ENCODE assay signal across 9 cellular contexts in the genomic region with DNA sequence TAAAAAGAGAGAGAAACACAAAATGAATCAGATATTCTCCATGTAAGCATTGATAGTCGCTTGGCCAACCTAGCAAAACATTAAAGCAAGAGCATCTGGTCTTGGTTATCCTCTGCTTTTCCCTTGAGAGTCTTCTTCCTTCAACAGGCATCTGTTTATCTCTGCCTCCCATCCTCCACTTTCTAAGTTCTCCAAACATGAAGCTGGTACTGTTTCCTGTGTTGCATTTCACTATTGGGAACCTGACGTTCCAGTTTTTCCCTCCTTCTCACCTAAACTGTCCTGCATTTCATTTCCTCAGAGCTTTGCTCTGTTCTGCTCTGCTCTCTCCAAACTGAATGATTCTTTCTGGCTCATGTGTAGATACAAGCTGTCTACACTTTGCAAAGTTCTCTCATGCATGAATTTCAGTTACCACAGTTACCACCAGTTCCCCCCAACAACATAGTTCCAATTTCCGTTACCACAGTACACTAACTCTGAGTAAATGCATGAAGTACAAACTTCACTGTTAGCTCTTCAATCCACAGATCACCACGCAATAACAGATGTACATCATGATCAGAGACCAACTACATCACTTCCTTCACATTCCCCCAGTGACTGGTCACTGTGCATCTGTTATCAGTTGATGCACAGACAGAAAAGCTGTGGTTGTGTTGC.
DNase-seq lines count a peak whose midpoint lies in the region; ATAC-seq and TF ChIP-seq lines count a peak whose summit lies in the region.
"Had no signal": no experiment of that assay in that cellular context is flagged by ENCODE, and none has a peak within 500 bp of the region (broad histone marks: within the 10 kb centered on the region; RNA-seq: fewer than 3 reads in every experiment).

No MANE protein-coding gene starts in this region.

- H3K79me2 ChIP-seq in OCI-LY1 (ENCODE audit: insufficient read depth, low read length) = no peaks in the 10 kb centered on the region

- H3K9ac ChIP-seq in OCI-LY1 (ENCODE audit: low read length) = peak overlapping the region; percentile 61
- H3K9ac ChIP-seq in endodermal cell (ENCODE audit: extremely low read depth, low read length, poor library complexity, severe bottlenecking) = no peak overlapping the region

- WGBS in aorta, 2 donors = 81 to 85% methylated on average over 4 of the region's 4 CpGs
- WGBS in prostate gland = 55% methylated on average over 4 of the region's 4 CpGs
- WGBS in endodermal cell (ENCODE audit: insufficient coverage in 1 of 2, insufficient read length in 1 of 2), 2 experiments = 91% methylated on average over 4 of the region's 4 CpGs

- no peaks in the 10 kb centered on the region for H3K36me3 ChIP-seq in right atrium auricular region
- no peaks in the 10 kb centered on the region for H3K36me3 ChIP-seq in OCI-LY1 (ENCODE audit: insufficient read depth, low read length)
- no peaks in the 10 kb centered on the region for H3K36me3 ChIP-seq in aorta (ENCODE audit: control insufficient read depth in 1 of 2, insufficient read depth in 2 of 2, low read length in 1 of 2)
- no peaks in the 10 kb centered on the region for H3K36me3 ChIP-seq in prostate gland
- no peaks in the 10 kb centered on the region for H3K36me3 ChIP-seq in endodermal cell (ENCODE audit: control insufficient read depth, insufficient read depth, low read length)

- peaks cover 0 to 5% of the 10 kb centered on the region in 2 donors for H3K4me1 ChIP-seq in right atrium auricular region
- peaks cover 84% of the 10 kb centered on the region for H3K4me1 ChIP-seq in OCI-LY1 (ENCODE audit: insufficient read depth, low read length, severe bottlenecking)
- no peaks in the 10 kb centered on the region for H3K4me1 ChIP-seq in aorta (ENCODE audit: control insufficient read depth in 1 of 2, insufficient read depth in 2 of 2, low read length in 2 of 2)
- no peaks in the 10 kb centered on the region for H3K4me1 ChIP-seq in prostate gland (replicated peaks)
- no peaks in the 10 kb centered on the region for H3K4me1 ChIP-seq in endodermal cell (ENCODE audit: control insufficient read depth, insufficient read depth, low read length)

- intact Hi-C loops in Right ventricle myocardium superior (cut with DNase I) (no loop called here), aorta (cut with DNase I) (no loop called here), prostate gland (cut with DNase I) (no loop called here)

- peak; percentile 50 for ATAC-seq in Right ventricle myocardium superior (ENCODE audit: poor library complexity)
- peak; percentile 91 for ATAC-seq in HG02970 (IDR thresholded peaks at IDR 0.05; ENCODE audit: low FRiP score, unreplicated experiment)
- ATAC-seq in aorta (ENCODE audit: low FRiP score) = peak; percentile 71
- ATAC-seq in left lobe of liver = no peak

- H3K4me2 ChIP-seq in OCI-LY1 (ENCODE audit: low read length) = peak overlapping the region; percentile 68

- H3K27ac ChIP-seq in right atrium auricular region (no peak overlapping the region), OCI-LY1 (ENCODE audit: low read depth, low read length, poor library complexity, severe bottlenecking) (peak overlapping the region; percentile 98), aorta (ENCODE audit: low read depth in 1 of 2, low read length in 2 of 2) (no peak overlapping the region), prostate gland (no peak overlapping the region), endodermal cell (ENCODE audit: low read depth, low read length) (no peak overlapping the region)

- DNase-seq in Right ventricle myocardium superior (no peak), right atrium auricular region (ENCODE audit: low spot score) (no peak), aorta (no peak), prostate gland (ENCODE audit: low spot score) (no peak), left lobe of liver (ENCODE audit: low spot score) (no peak), endodermal cell (no peak)
- DNase-seq: NCI-H1092 had no signal

- H3K27me3 ChIP-seq in right atrium auricular region (no peaks in the 10 kb centered on the region), OCI-LY1 (ENCODE audit: insufficient read depth, low read length) (no peaks in the 10 kb centered on the region), aorta (ENCODE audit: control insufficient read depth in 1 of 2, insufficient read depth in 2 of 2, low read length in 1 of 2) (no peaks in the 10 kb centered on the region), prostate gland (replicated peaks; ENCODE audit: insufficient read depth) (no peaks in the 10 kb centered on the region), endodermal cell (ENCODE audit: control insufficient read depth, insufficient read depth, low read length, poor library complexity, severe bottlenecking) (peaks cover 6% of the 10 kb centered on the region)

- peaks cover 3% of the 10 kb centered on the region; the same call in 1 of the 2 replicates for H3F3A ChIP-seq in OCI-LY1 (ENCODE audit: insufficient read depth, low read length)

- H3K27ac Mint-ChIP-seq in endodermal cell = no peak overlapping the region

- H3K36me3 Mint-ChIP-seq in endodermal cell (ENCODE audit: low read depth) = no peaks in the 10 kb centered on the region

- no peak overlapping the region for H2AFZ ChIP-seq in OCI-LY1 (ENCODE audit: low read length)

- no peaks in the 10 kb centered on the region for H3K4me1 Mint-ChIP-seq in endodermal cell

- H3K9me2 ChIP-seq in OCI-LY1 (ENCODE audit: low read depth, low read length) = no peaks in the 10 kb centered on the region

- TF ChIP-seq CTCF in right atrium auricular region (IDR thresholded peaks at IDR 0.05) = no peak
- no peak for TF ChIP-seq CTCF in OCI-LY1 (IDR thresholded peaks at IDR 0.05; ENCODE audit: low read length)
- TF ChIP-seq CTCF in prostate gland (IDR thresholded peaks at IDR 0.05) = no peak
- no peak for TF ChIP-seq CTCF in endodermal cell (conservative IDR thresholded peaks at IDR 0.05)

- no peaks in the 10 kb centered on the region for H4K20me1 ChIP-seq in OCI-LY1 (ENCODE audit: insufficient read depth, low read length)

- no peaks in the 10 kb centered on the region for H3K9me3 Mint-ChIP-seq in endodermal cell

- no peaks in the 10 kb centered on the region for H3K27me3 Mint-ChIP-seq in endodermal cell (ENCODE audit: insufficient read depth)

- no peak for TF ChIP-seq POLR2A in prostate gland (IDR thresholded peaks at IDR 0.05)

- no peak overlapping the region for H3K4me3 Mint-ChIP-seq in endodermal cell

- H3K4me3 ChIP-seq in right atrium auricular region (no peak overlapping the region), OCI-LY1 (ENCODE audit: low read depth, low read length, poor library complexity, severe bottlenecking) (peak overlapping the region; percentile 46), aorta (ENCODE audit: low read length in 2 of 2) (no peak overlapping the region), prostate gland (no peak overlapping the region), endodermal cell (ENCODE audit: low read length) (no peak overlapping the region)

- H3K9me3 ChIP-seq in right atrium auricular region (no peaks in the 10 kb centered on the region), OCI-LY1 (ENCODE audit: low read length) (no peaks in the 10 kb centered on the region), aorta (ENCODE audit: control insufficient read depth, low read length) (no peaks in the 10 kb centered on the region), prostate gland (no peaks in the 10 kb centered on the region), endodermal cell (ENCODE audit: control insufficient read depth, low read length) (no peaks in the 10 kb centered on the region)
